In genomic region chr2:230793573-230794359, GRCh38 we compare ENCODE assay signal across 8 cellular contexts.
DNase-seq lines count a peak whose midpoint lies in the region; ATAC-seq and TF ChIP-seq lines count a peak whose summit lies in the region.

No MANE protein-coding gene starts in this region.

- H3K4me1 ChIP-seq in IMR-90 (ENCODE audit: control insufficient read depth, insufficient read depth, low read length) = peaks cover 28% of the 10 kb centered on the region

- dilution Hi-C loops in IMR-90 (cut with HindIII; ENCODE audit: low sequenced_read_pairs, unreplicated experiment) = no loop called here

- no peak overlapping the region for H3K4me3 ChIP-seq in IMR-90 (ENCODE audit: insufficient read depth, low read depth, low read length)

- peak overlapping the region; percentile 99 for H2BK120ac ChIP-seq in IMR-90 (ENCODE audit: low read depth, low read length)

- H3K4me3 Mint-ChIP-seq in activated CD8-positive, alpha-beta T cell treated with anti-CD3 and anti-CD28 coated beads for 36 hours = peak overlapping the region; percentile 72
- no peak overlapping the region for H3K4me3 Mint-ChIP-seq in naive B cell

- peak overlapping the region; percentile 97 for H2AK5ac ChIP-seq in IMR-90 (ENCODE audit: low read depth, low read length)

- peaks cover 69% of the 10 kb centered on the region for H3K36me3 Mint-ChIP-seq in activated CD8-positive, alpha-beta T cell treated with anti-CD3 and anti-CD28 coated beads for 36 hours (ENCODE audit: low read depth)
- H3K36me3 Mint-ChIP-seq in naive B cell = peaks cover 27 to 41% of the 10 kb centered on the region in 2 donors

- peak overlapping the region; percentile 88 for H2AK9ac ChIP-seq in IMR-90 (replicated peaks; ENCODE audit: low read depth, low read length, poor library complexity)

- H3K23ac ChIP-seq in IMR-90 (ENCODE audit: low read depth, low read length) = peak overlapping the region; percentile 97

- no peak overlapping the region for H3K27ac Mint-ChIP-seq in activated CD8-positive, alpha-beta T cell treated with anti-CD3 and anti-CD28 coated beads for 36 hours
- H3K27ac Mint-ChIP-seq in naive B cell = peak overlapping the region; percentile 5 to 82 (median 54)

- TF ChIP-seq RAD21 in IMR-90 (IDR thresholded peaks at IDR 0.05; ENCODE audit: low read length) = 0 out of 2 replicates have a peak, but pooled peaks have one; percentile 10

- peak overlapping the region; percentile 83 for H3K56ac ChIP-seq in IMR-90 (ENCODE audit: extremely low read depth, insufficient read depth, low read length)

- peaks cover 19% of the 10 kb centered on the region for H3K36me3 ChIP-seq in IMR-90 (ENCODE audit: control insufficient read depth, insufficient read depth, low read length)

- peak overlapping the region; percentile 40 for H4K5ac ChIP-seq in IMR-90 (ENCODE audit: low read depth, low read length)

- H3K4me1 Mint-ChIP-seq in activated CD8-positive, alpha-beta T cell treated with anti-CD3 and anti-CD28 coated beads for 36 hours (ENCODE audit: low read depth) = peaks cover 54% of the 10 kb centered on the region
- peaks cover 12 to 31% (median 24%) of the 10 kb centered on the region in 3 donors for H3K4me1 Mint-ChIP-seq in naive B cell

- peaks cover 4% of the 10 kb centered on the region; the same call in 1 of the 2 replicates for H4K20me1 ChIP-seq in IMR-90 (ENCODE audit: insufficient read depth, low read length)

- H2BK15ac ChIP-seq in IMR-90 (ENCODE audit: low read depth, low read length) = peak overlapping the region; percentile 81; the same call in 2 of the 3 replicates

- H3K4me2 ChIP-seq in IMR-90 (ENCODE audit: low read depth, low read length) = peak overlapping the region; percentile 51

- peak overlapping the region; percentile 4 to 95; a peak in 2 of 4 replicates for H4K8ac ChIP-seq in IMR-90 (ENCODE audit: low read depth in 2 of 2, low read length in 2 of 2)

- in situ Hi-C loops in IMR-90 (cut with MboI; ENCODE audit: low sequenced_read_pairs) = no loop called here

- peaks cover 8% of the 10 kb centered on the region for H3K9me1 ChIP-seq in IMR-90 (ENCODE audit: insufficient read depth, low read length)

- H2AFZ ChIP-seq in IMR-90 (replicated peaks; ENCODE audit: low read length, poor library complexity) = peak overlapping the region; percentile 50

- peak overlapping the region; percentile 86 for H3K27ac ChIP-seq in IMR-90 (ENCODE audit: insufficient read depth, low read length)

- CTCF ChIA-PET in IMR-90 (lab: Yijun Ruan, JAX) = interaction anchor here (0.5 to 0.6 kb wide), 3 partner anchors 64 to 728 kb away, joined by 3 to 5 read pairs (median 3); no protein-coding TSS in a partner anchor
- CTCF ChIA-PET in activated CD8-positive, alpha-beta T cell treated with anti-CD3 and anti-CD28 coated beads for 36 hours (lab: Charles Lee) = interaction anchor here (0.7 to 2.5 kb wide), 9 partner anchors 12 to 183 kb away, joined by 3 to 11 read pairs (median 3); no protein-coding TSS in a partner anchor

- TF ChIP-seq CTCF in IMR-90 (conservative IDR thresholded peaks at IDR 0.05; ENCODE audit: low read depth, low read length) = no peak
- no peak for TF ChIP-seq CTCF in activated CD8-positive, alpha-beta T cell treated with anti-CD3 and anti-CD28 coated beads for 36 hours (IDR thresholded peaks at IDR 0.05)

- H3K9me3 ChIP-seq in IMR-90 (ENCODE audit: control insufficient read depth, insufficient read depth, low read length) = peaks cover 9% of the 10 kb centered on the region

- no TSS peak for BruUV-seq in IMR-90 (replicated peaks; lab: Mats Ljungman, UMichigan)

- no peaks in the 10 kb centered on the region for H3K27me3 Mint-ChIP-seq in activated CD8-positive, alpha-beta T cell treated with anti-CD3 and anti-CD28 coated beads for 36 hours
- H3K27me3 Mint-ChIP-seq in naive B cell = no peaks in the 10 kb centered on the region

- H3K79me1 ChIP-seq in IMR-90 (ENCODE audit: low read depth in 1 of 2, low read length in 2 of 2) = peaks cover 33 to 72% of the 10 kb centered on the region in 2 experiments

- WGBS in IMR-90 (ENCODE audit: extremely low coverage in 2 of 2, insufficient read length in 1 of 2), 2 experiments = no CpG with 5 or more reads among the region's 8 CpGs

- peak overlapping the region; percentile 98 for H2BK5ac ChIP-seq in IMR-90 (ENCODE audit: low read depth, low read length, poor library complexity, severe bottlenecking)

- TF ChIP-seq POLR2A in IMR-90 (IDR thresholded peaks at IDR 0.05; ENCODE audit: low read depth, low read length) = peak; percentile 75; the same call in 1 of the 2 replicates

- H4K91ac ChIP-seq in IMR-90 (ENCODE audit: insufficient read depth, low read depth, low read length) = peak overlapping the region; percentile 93

- peak overlapping the region; percentile 100 for H3K4ac ChIP-seq in IMR-90 (ENCODE audit: low read depth, low read length)

- intact Hi-C loops in IMR-90 (cut with micrococcal nuclease) = loop anchor here (1.0 kb wide), 2 partner anchors 34 to 80 kb away; no protein-coding TSS in a partner anchor
- intact Hi-C loops in activated CD8-positive, alpha-beta T cell treated with anti-CD3 and anti-CD28 coated beads for 36 hours (cut with micrococcal nuclease) = loop anchor here (2.0 to 10.0 kb wide), 5 partner anchors 133 to 971 kb away; partner anchors contain the start of gene SP140L

- ATAC-seq in GM18858 (IDR thresholded peaks at IDR 0.05; ENCODE audit: unreplicated experiment) (peak; percentile 57), IMR-90 (ENCODE audit: low read depth) (peak; percentile 87), naive B cell (ENCODE audit: low read depth in 2 of 2) (peak; percentile 67)
- peak; percentile 87 for ATAC-seq in activated CD8-positive, alpha-beta T cell treated with anti-CD3 and anti-CD28 coated beads for 36 hours

- H3K9ac ChIP-seq in IMR-90 (ENCODE audit: low read depth, low read length) = peak overlapping the region; percentile 9; the same call in 1 of the 2 replicates

- no peaks in the 10 kb centered on the region for H3K27me3 ChIP-seq in IMR-90 (ENCODE audit: control insufficient read depth, insufficient read depth, low read length)

- POLR2A ChIA-PET in IMR-90 (lab: Charles Lee; ENCODE audit: unreplicated experiment) = interaction anchor here (1.0 kb wide), 2 partner anchors 8 to 79 kb away, joined by 4 to 5 read pairs; no protein-coding TSS in a partner anchor
- POLR2A ChIA-PET in activated CD8-positive, alpha-beta T cell treated with anti-CD3 and anti-CD28 coated beads for 36 hours (lab: Charles Lee) = interaction anchor here (0.7 to 3.9 kb wide), 16 partner anchors 8 to 192 kb away, joined by 3 to 19 read pairs (median 4); partner anchors contain the start of gene CAB39

- DNase-seq in IMR-90 (peak; percentile 100), naive B cell (no peak), retina (no peak), NCI-H2196 treated with DMSO at 0.1 percent for 48 hours (lab: John Stamatoyannopoulos, UW; ENCODE audit: unreplicated experiment) (no peak)
- peak; percentile 91 for DNase-seq in activated CD8-positive, alpha-beta T cell treated with anti-CD3 and anti-CD28 coated beads for 36 hours
- peak; percentile 9 for DNase-seq in effector CD8-positive, alpha-beta T cell (lab: John Stamatoyannopoulos, UW)
- peak; percentile 43 to 83 for DNase-seq in stimulated activated CD8-positive, alpha-beta memory T cell treated with anti-CD3 and anti-CD28 coated beads, Interleukin-7, amount 100 ng/mL, for 48 hours (ENCODE audit: extremely low read depth in 1 of 2, low read depth in 1 of 2)

- peak overlapping the region; percentile 64 for H3K18ac ChIP-seq in IMR-90 (ENCODE audit: low read depth, low read length)

- H2BK20ac ChIP-seq in IMR-90 (ENCODE audit: low read depth, low read length) = peak overlapping the region; percentile 100

- peaks cover 10% of the 10 kb centered on the region for H3K9me3 Mint-ChIP-seq in activated CD8-positive, alpha-beta T cell treated with anti-CD3 and anti-CD28 coated beads for 36 hours
- H3K9me3 Mint-ChIP-seq in naive B cell = peaks cover 6 to 14% (median 8%) of the 10 kb centered on the region in 7 donors

- H3K14ac ChIP-seq in IMR-90 (replicated peaks; ENCODE audit: low read depth, low read length) = peak overlapping the region; percentile 89

TF ChIP-seq in IMR-90, 13 proteins besides CTCF, POLR2A, EP300 and RAD21:
- peak; percentile 98 for TF ChIP-seq RCOR1 (IDR thresholded peaks at IDR 0.05; ENCODE audit: insufficient replicate concordance, low read length)
- TF ChIP-seq CEBPB (IDR thresholded peaks at IDR 0.05; ENCODE audit: low read depth, low read length) = peak; percentile 85
- TF ChIP-seq MAFK (IDR thresholded peaks at IDR 0.05; ENCODE audit: low read depth, low read length) = peak; percentile 94
- TF ChIP-seq MXI1 (IDR thresholded peaks at IDR 0.05; ENCODE audit: borderline replicate concordance, low read depth, low read length) = no peak; the same call in 1 of the 2 replicates
- TF ChIP-seq FOS (IDR thresholded peaks at IDR 0.05; ENCODE audit: low read depth, low read length) = peak; percentile 100
- peak; percentile 64; the same call in 1 of the 2 replicates for TF ChIP-seq NFE2L2 (IDR thresholded peaks at IDR 0.05; ENCODE audit: low read depth, low read length)
- TF ChIP-seq USF2 (IDR thresholded peaks at IDR 0.05; ENCODE audit: low read depth, low read length) = 0 out of 2 replicates have a peak, but pooled peaks have one; percentile 6
- peak; percentile 87 for TF ChIP-seq BHLHE40 (IDR thresholded peaks at IDR 0.05; ENCODE audit: low read depth, low read length)
- peak; percentile 65; the same call in 1 of the 2 replicates for TF ChIP-seq MAZ (IDR thresholded peaks at IDR 0.05; ENCODE audit: borderline replicate concordance, low read depth, low read length)
- TF ChIP-seq RFX5 (IDR thresholded peaks at IDR 0.05; ENCODE audit: low read depth, low read length) = no peak
- TF ChIP-seq SMC3 (IDR thresholded peaks at IDR 0.05; ENCODE audit: low read depth, low read length) = no peak

Comparison
In these comparisons a context has a peak if more than half of its experiments do, and no peak if none do; other contexts are left out.
1. DNase-seq: peak in IMR-90 (single experiment), activated CD8-positive, alpha-beta T cell treated with anti-CD3 and anti-CD28 coated beads for 36 hours (single experiment), effector CD8-positive, alpha-beta T cell (single experiment) and stimulated activated CD8-positive, alpha-beta memory T cell treated with anti-CD3 and anti-CD28 coated beads, Interleukin-7, amount 100 ng/mL, for 48 hours (2 of 2); none in naive B cell (single experiment), retina (single experiment) and NCI-H2196 treated with DMSO at 0.1 percent for 48 hours (single experiment).
2. Peak in every context shown above with its lines, with median percentiles within 50 percentile points of each other: ATAC-seq.